In genomic region chr5:98360548-98360947, GRCh38 we compare ENCODE assay signal across 15 cellular contexts.
DNase-seq lines count a peak whose midpoint lies in the region; ATAC-seq, FAIRE-seq and TF ChIP-seq lines count a peak whose summit lies in the region.
"Had no signal": no experiment of that assay in that cellular context is flagged by ENCODE, and none has a peak within 500 bp of the region (broad histone marks: within the 10 kb centered on the region; RNA-seq: fewer than 3 reads in every experiment).

No MANE protein-coding gene starts in this region.

- no peak overlapping the region for H3K23ac ChIP-seq in neuronal stem cell (ENCODE audit: low read depth, low read length, poor library complexity)

- H2AK5ac ChIP-seq in neuronal stem cell (ENCODE audit: low read depth, low read length), result no peak overlapping the region

- H3K14ac ChIP-seq in neuronal stem cell (ENCODE audit: low read length), result no peak overlapping the region

- H2BK15ac ChIP-seq in neuronal stem cell (ENCODE audit: low read length), result no peak overlapping the region

- no peaks in the 10 kb centered on the region for H3K79me1 ChIP-seq in neuronal stem cell (ENCODE audit: low read depth, low read length)

- H4K8ac ChIP-seq in neuronal stem cell (ENCODE audit: low read depth, low read length), result no peak overlapping the region

- H3K4ac ChIP-seq in neuronal stem cell (ENCODE audit: low read length), result no peak overlapping the region

- H3K4me3 ChIP-seq in bronchial epithelial cell (ENCODE audit: low read depth, low read length), result no peak overlapping the region
- no peak overlapping the region for H3K4me3 ChIP-seq in kidney (ENCODE audit: low read length in 2 of 2)
- H3K4me3 ChIP-seq in neuronal stem cell (ENCODE audit: low read length in 2 of 2), result peak overlapping the region in 1 of 2 donors; percentile 48
- no peak overlapping the region for H3K4me3 ChIP-seq in aorta (ENCODE audit: low read length in 2 of 2)
- H3K4me3 ChIP-seq in hepatocyte, result no peak overlapping the region
- H3K4me3 ChIP-seq: BLaER1 treated with 17β-estradiol and CSF1 and Interleukin-3, amounts not matched to agents 10 nM and 100 nM; GM23248 had no signal

- DNase-seq in bronchial epithelial cell (ENCODE audit: low read depth), result no peak
- DNase-seq in kidney, result peak; percentile 51
- no peak for DNase-seq in neuronal stem cell (ENCODE audit: low spot score)
- DNase-seq in aorta, result peak in 1 of 2 donors; percentile 33
- DNase-seq in NCI-H774 (lab: John Stamatoyannopoulos, UW), result no peak
- no peak for DNase-seq in RCC 7860 (ENCODE audit: low spot score)
- no peak for DNase-seq in hepatocyte (ENCODE audit: low spot score)
- DNase-seq: Calu3; CD8-positive, alpha-beta T cell; DMS79 treated with DMSO at 0.1 percent for 48 hours; GF-D8; GM23248; HCEC 1CT had no signal

- H3K27me3 ChIP-seq in bronchial epithelial cell (ENCODE audit: control insufficient read depth, insufficient read depth, low read length) (no peaks in the 10 kb centered on the region), neuronal stem cell (ENCODE audit: control insufficient read depth in 3 of 3, insufficient read depth in 3 of 3, low read depth in 1 of 3, low read length in 3 of 3) (no peaks in the 10 kb centered on the region), aorta (ENCODE audit: control insufficient read depth in 1 of 2, insufficient read depth in 2 of 2, low read length in 1 of 2) (no peaks in the 10 kb centered on the region), hepatocyte (no peaks in the 10 kb centered on the region)
- H3K27me3 ChIP-seq: BLaER1 treated with 17β-estradiol and CSF1 and Interleukin-3, amounts not matched to agents 10 nM and 100 nM had no signal

- H3K27ac ChIP-seq in kidney (ENCODE audit: low read depth in 2 of 2, low read length in 2 of 2) (no peak overlapping the region), neuronal stem cell (replicated peaks; ENCODE audit: low read length) (no peak overlapping the region), aorta (ENCODE audit: low read depth in 1 of 2, low read length in 2 of 2) (no peak overlapping the region), hepatocyte (no peak overlapping the region)
- H3K27ac ChIP-seq: BLaER1 treated with 17β-estradiol and CSF1 and Interleukin-3, amounts not matched to agents 10 nM and 100 nM; GM23248 had no signal

- H3K9ac ChIP-seq in kidney (ENCODE audit: low read length in 2 of 2) (no peak overlapping the region), neuronal stem cell (ENCODE audit: low read depth, low read length, poor library complexity) (peak overlapping the region; percentile 17)
- H3K9ac ChIP-seq: BLaER1 treated with 17β-estradiol and CSF1 and Interleukin-3, amounts not matched to agents 10 nM and 100 nM; GM23248 had no signal

- peaks cover 3% of the 10 kb centered on the region in 2 donors for H3K9me3 ChIP-seq in kidney (ENCODE audit: control insufficient read depth in 1 of 2, low read length in 2 of 2)
- H3K9me3 ChIP-seq in neuronal stem cell (replicated peaks in 1 of 2; ENCODE audit: control insufficient read depth in 2 of 2, insufficient read depth in 1 of 2, low read depth in 1 of 2, low read length in 2 of 2), result peaks cover 5 to 22% of the 10 kb centered on the region in 2 donors
- H3K9me3 ChIP-seq in aorta (ENCODE audit: control insufficient read depth, low read length), result peaks cover 5% of the 10 kb centered on the region
- H3K9me3 ChIP-seq in hepatocyte (ENCODE audit: low read depth), result no peaks in the 10 kb centered on the region

- no peaks in the 10 kb centered on the region for H3K4me1 ChIP-seq in kidney (ENCODE audit: control insufficient read depth in 1 of 2, insufficient read depth in 1 of 2, low read depth in 1 of 2, low read length in 2 of 2)
- H3K4me1 ChIP-seq in neuronal stem cell (ENCODE audit: control insufficient read depth in 2 of 2, insufficient read depth in 1 of 2, low read depth in 1 of 2, low read length in 2 of 2), result no peaks in the 10 kb centered on the region
- no peaks in the 10 kb centered on the region for H3K4me1 ChIP-seq in aorta (ENCODE audit: control insufficient read depth in 1 of 2, insufficient read depth in 2 of 2, low read length in 2 of 2)
- no peaks in the 10 kb centered on the region for H3K4me1 ChIP-seq in hepatocyte (ENCODE audit: insufficient read depth)
- H3K4me1 ChIP-seq: BLaER1 treated with 17β-estradiol and CSF1 and Interleukin-3, amounts not matched to agents 10 nM and 100 nM had no signal

- peak overlapping the region; percentile 54 for H3K18ac ChIP-seq in neuronal stem cell (ENCODE audit: low read length)

- FAIRE-seq in bronchial epithelial cell (lab: Jason Lieb, UNC) (peak; percentile 43), kidney (lab: Jason Lieb, UNC) (no peak), RCC 7860 (lab: Jason Lieb, UNC) (no peak)
- FAIRE-seq: H54 had no signal

- peak; percentile 19 for ATAC-seq in aorta (ENCODE audit: low FRiP score)
- ATAC-seq: CD8-positive, alpha-beta T cell had no signal

- H3K36me3 ChIP-seq in bronchial epithelial cell (ENCODE audit: control insufficient read depth, insufficient read depth, low read length) (no peaks in the 10 kb centered on the region), kidney (ENCODE audit: control insufficient read depth in 1 of 2, insufficient read depth in 2 of 2, low read length in 2 of 2) (no peaks in the 10 kb centered on the region), neuronal stem cell (replicated peaks in 1 of 2; ENCODE audit: control insufficient read depth in 2 of 2, insufficient read depth in 2 of 2, low read length in 2 of 2) (no peaks in the 10 kb centered on the region), aorta (ENCODE audit: control insufficient read depth in 1 of 2, insufficient read depth in 2 of 2, low read length in 1 of 2) (no peaks in the 10 kb centered on the region), hepatocyte (replicated peaks; ENCODE audit: insufficient read depth, low read depth) (no peaks in the 10 kb centered on the region)
- H3K36me3 ChIP-seq: BLaER1 treated with 17β-estradiol and CSF1 and Interleukin-3, amounts not matched to agents 10 nM and 100 nM had no signal

- no CpG with 5 or more reads among the region's 4 CpGs for WGBS in neuronal stem cell (ENCODE audit: extremely low coverage in 2 of 2, insufficient read length in 2 of 2, insufficient replicate concordance in 1 of 2), 2 donors
- 86 to 95% methylated on average over 4 of the region's 4 CpGs for WGBS in aorta, 2 donors
- WGBS in hepatocyte (ENCODE audit: low lambda C conversion rate, missing lambda C conversion rate), result 96% methylated on average over 4 of the region's 4 CpGs

- H4K20me1 ChIP-seq in hepatocyte (ENCODE audit: insufficient read depth, poor library complexity, severe bottlenecking), result no peaks in the 10 kb centered on the region
- H4K20me1 ChIP-seq: BLaER1 treated with 17β-estradiol and CSF1 and Interleukin-3, amounts not matched to agents 10 nM and 100 nM had no signal

- no peak overlapping the region for H2BK12ac ChIP-seq in neuronal stem cell (ENCODE audit: low read length)

- H4K91ac ChIP-seq in neuronal stem cell (ENCODE audit: low read depth, low read length, poor library complexity), result no peak overlapping the region

- H3K4me2 ChIP-seq in neuronal stem cell (ENCODE audit: insufficient read depth, low read length, poor library complexity, severe bottlenecking) (no peak overlapping the region), hepatocyte (no peak overlapping the region)
- H3K4me2 ChIP-seq: BLaER1 treated with 17β-estradiol and CSF1 and Interleukin-3, amounts not matched to agents 10 nM and 100 nM had no signal

- no peak for TF ChIP-seq CTCF in bronchial epithelial cell (IDR thresholded peaks at IDR 0.05; ENCODE audit: insufficient read depth, low read length, severe bottlenecking)
- TF ChIP-seq CTCF in kidney (IDR thresholded peaks at IDR 0.05; ENCODE audit: borderline replicate concordance, extremely low read depth, insufficient read depth), result no peak
- TF ChIP-seq CTCF in hepatocyte (IDR thresholded peaks at IDR 0.05; ENCODE audit: poor library complexity), result no peak

- H2BK120ac ChIP-seq in neuronal stem cell (ENCODE audit: low read depth, low read length), result no peak overlapping the region

- no peaks in the 10 kb centered on the region for H3K9me2 ChIP-seq in hepatocyte (replicated peaks; ENCODE audit: insufficient read depth)

- no peak overlapping the region for H2BK5ac ChIP-seq in neuronal stem cell (ENCODE audit: low read length)

- H2AFZ ChIP-seq in neuronal stem cell (ENCODE audit: low read length), result no peak overlapping the region
- no peak overlapping the region for H2AFZ ChIP-seq in hepatocyte
- H2AFZ ChIP-seq: GM23248 had no signal

- no peaks in the 10 kb centered on the region for H3K79me2 ChIP-seq in hepatocyte

- intact Hi-C loops in kidney (cut with DNase I), result no loop called here
- intact Hi-C loops in aorta (cut with DNase I), result no loop called here
